30 cellular contexts compared by ENCODE assay signal in genomic region chr10:28637346-28637745, GRCh38. TPM values are rescaled to one million over a fixed set of nuclear protein-coding genes. Genes with fewer than 3 reads are reported as not detected.
"Had no signal": no experiment of that assay in that cellular context is flagged by ENCODE, and none has a peak within 500 bp of the region (broad histone marks: within the 10 kb centered on the region; RNA-seq: fewer than 3 reads in every experiment).

No MANE protein-coding gene starts in this region.

- H3K4me1 Mint-ChIP-seq: activated T-helper 17 cell treated with anti-CD3 and anti-CD28 coated beads, Interleukin-2, amount 50 U/mL, for 72 hours; WTC11 had no signal

- H3K4me3 ChIP-seq: body of pancreas, esophagus squamous epithelium, gastroesophageal sphincter, heart right ventricle had no signal

- H3K4me3 Mint-ChIP-seq: activated CD8-positive, alpha-beta T cell treated with anti-CD3 and anti-CD28 coated beads for 36 hours; activated T-cell treated with anti-CD3 and anti-CD28 coated beads, Interleukin-2, amount 50 U/mL, for 4 hours; activated T-helper 17 cell treated with anti-CD3 and anti-CD28 coated beads, Interleukin-2, amount 50 U/mL, for 72 hours; WTC11 had no signal

- H3K9me3 Mint-ChIP-seq: WTC11 had no signal

- H3K36me3 Mint-ChIP-seq: WTC11 had no signal

- H3K9me3 ChIP-seq: body of pancreas, esophagus squamous epithelium had no signal

- H3K27ac Mint-ChIP-seq: activated CD8-positive, alpha-beta T cell treated with anti-CD3 and anti-CD28 coated beads for 36 hours; activated T-helper 17 cell treated with anti-CD3 and anti-CD28 coated beads, Interleukin-2, amount 50 U/mL, for 72 hours; WTC11 had no signal

- H3K27me3 ChIP-seq: body of pancreas, esophagus squamous epithelium, gastroesophageal sphincter, heart right ventricle had no signal

- FAIRE-seq: colon, endometrium, endothelial cell of umbilical vein had no signal

- H3K36me3 ChIP-seq: esophagus squamous epithelium, gastroesophageal sphincter, heart right ventricle had no signal

- H3K4me1 ChIP-seq: body of pancreas, esophagus squamous epithelium, gastroesophageal sphincter, heart right ventricle had no signal

- DNase-seq: activated CD4-positive, alpha-beta T cell treated with anti-CD3 and anti-CD28 coated beads for 1 hour; activated CD4-positive, alpha-beta T cell treated with anti-CD3 and anti-CD28 coated beads for 4 hours; activated CD4-positive, alpha-beta T cell treated with anti-CD3 and anti-CD28 coated beads, Interleukin-2, amount 50 U/mL, for 1 hour; activated CD4-positive, alpha-beta T cell treated with anti-CD3 and anti-CD28 coated beads, Interleukin-2, amount 50 U/mL, for 48 hours; activated CD8-positive, alpha-beta memory T cell treated with anti-CD3 and anti-CD28 coated beads for 24 hours; activated CD8-positive, alpha-beta T cell treated with anti-CD3 and anti-CD28 coated beads for 36 hours; activated effector memory CD4-positive, alpha-beta T cell treated with Interleukin-2 at 50 U/mL for 16 hours; activated gamma-delta T cell treated with Interleukin-2 at 50 U/mL for 16 hours; activated naive CD4-positive, alpha-beta T cell treated with anti-CD3 and anti-CD28 coated beads, Interleukin-2, amount 50 U/mL, for 16 hours; activated naive CD4-positive, alpha-beta T cell treated with Interleukin-2 at 50 U/mL for 16 hours; activated T-cell treated with anti-CD3 and anti-CD28 coated beads, Interleukin-2, amount 50 U/mL, for 4 hours; amniotic stem cell; anterior cingulate cortex; body of pancreas; caudate nucleus; cortex of kidney; dermis blood vessel endothelial cell; effector CD8-positive, alpha-beta T cell; esophagus squamous epithelium; foreskin melanocyte; heart right ventricle; T-helper 2 cell had no signal

- H3K27ac ChIP-seq: body of pancreas, epithelial cell of prostate, esophagus squamous epithelium, gastroesophageal sphincter, heart right ventricle had no signal

- ATAC-seq: activated CD8-positive, alpha-beta T cell treated with anti-CD3 and anti-CD28 coated beads for 36 hours; activated T-cell treated with anti-CD3 and anti-CD28 coated beads, Interleukin-2, amount 50 U/mL, for 4 hours; activated T-helper 17 cell treated with anti-CD3 and anti-CD28 coated beads, Interleukin-2, amount 50 U/mL, for 72 hours; body of pancreas; gastroesophageal sphincter; heart right ventricle; WTC11 had no signal

RNA-seq across cellular contexts. Expression of gene BAMBI, which starts 40.0 kb away (rescaled TPM):
- total RNA-seq: activated T-helper 17 cell treated with anti-CD3 and anti-CD28 coated beads, Interleukin-2, amount 50 U/mL, for 72 hours; T-helper 1 cell treated with Interleukin-12 subunit alpha and Interleukin-12 subunit beta and Interleukin-4 antibody, amounts not matched to agents 30 ng/mL and 1 ng/mL, for 36 hours had no signal
